In genomic region chr22:44697423-44698179, GRCh38 we compare ENCODE assay signal across 1 cellular context.
A peak's percentile ranks its signal among the peaks of the same experiment; 100 is the strongest.
TF ChIP-seq lines count a peak whose summit lies in the region.

No MANE protein-coding gene starts in this region.

TF ChIP-seq in GM12878, 131 proteins besides CTCF, POLR2A, EP300 and RAD21 (continued from another document):
- TF ChIP-seq HSF1 (IDR thresholded peaks at IDR 0.05; ENCODE audit: low read depth, low read length) (no peak), RELB (IDR thresholded peaks at IDR 0.05; ENCODE audit: low read depth) (no peak), TBL1XR1 (IDR thresholded peaks at IDR 0.05; ENCODE audit: low read depth, low read length) (no peak), CBX5 (IDR thresholded peaks at IDR 0.05; ENCODE audit: low read depth) (no peak), TCF3 (IDR thresholded peaks at IDR 0.05; ENCODE audit: borderline replicate concordance, insufficient read depth, low read depth, low read length) (no peak), YY1 (IDR thresholded peaks at IDR 0.05; ENCODE audit: low read depth, low read length) (peak; percentile 64; the same call in 1 of the 2 replicates), ZNF207 (IDR thresholded peaks at IDR 0.05; ENCODE audit: borderline replicate concordance) (0 out of 2 replicates have a peak, but pooled peaks have one; percentile 40), NR2C1 (IDR thresholded peaks at IDR 0.05) (peak; percentile 30; the same call in 1 of the 2 replicates)
